ENCODE assay signal across 1 cellular context in genomic region chr2:99618579-99619097, GRCh38.
TF ChIP-seq lines count a peak whose summit lies in the region.

No MANE protein-coding gene starts in this region.

TF ChIP-seq in GM23338, 12 proteins besides CTCF, POLR2A, EP300 and RAD21 (continued from another document):
- no peak for TF ChIP-seq EZH2 (IDR thresholded peaks at IDR 0.05; ENCODE audit: low read depth, unreplicated experiment)
- TF ChIP-seq CREB1 (CRISPR knock-in tag; IDR thresholded peaks at IDR 0.05; ENCODE audit: low read depth): no peak
- no peak for TF ChIP-seq POLR2AphosphoS5 (IDR thresholded peaks at IDR 0.05; ENCODE audit: low read depth)
- no peak for TF ChIP-seq NANOG (IDR thresholded peaks at IDR 0.05; ENCODE audit: borderline replicate concordance)
- TF ChIP-seq, protein P1, sequence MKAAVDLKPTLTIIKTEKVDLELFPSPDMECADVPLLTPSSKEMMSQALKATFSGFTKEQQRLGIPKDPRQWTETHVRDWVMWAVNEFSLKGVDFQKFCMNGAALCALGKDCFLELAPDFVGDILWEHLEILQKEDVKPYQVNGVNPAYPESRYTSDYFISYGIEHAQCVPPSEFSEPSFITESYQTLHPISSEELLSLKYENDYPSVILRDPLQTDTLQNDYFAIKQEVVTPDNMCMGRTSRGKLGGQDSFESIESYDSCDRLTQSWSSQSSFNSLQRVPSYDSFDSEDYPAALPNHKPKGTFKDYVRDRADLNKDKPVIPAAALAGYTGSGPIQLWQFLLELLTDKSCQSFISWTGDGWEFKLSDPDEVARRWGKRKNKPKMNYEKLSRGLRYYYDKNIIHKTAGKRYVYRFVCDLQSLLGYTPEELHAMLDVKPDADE (IDR thresholded peaks at IDR 0.05): no peak
